Comparison of ENCODE assay signal across 8 cellular contexts in genomic region chr17:17780941-17781590, GRCh38. TPM values are rescaled to one million over a fixed set of nuclear protein-coding genes. Genes with fewer than 3 reads are reported as not detected.
A peak's percentile ranks its signal among the peaks of the same experiment; 100 is the strongest.
DNase-seq lines count a peak whose midpoint lies in the region; ATAC-seq and TF ChIP-seq lines count a peak whose summit lies in the region.

No MANE protein-coding gene starts in this region.

- no peak for TF ChIP-seq POLR2A in NB4 (IDR thresholded peaks at IDR 0.05; ENCODE audit: extremely low read depth, insufficient read length)

- peak overlapping the region; percentile 83 to 86 for H3K4me3 Mint-ChIP-seq in effector memory CD8-positive, alpha-beta T cell
- peak overlapping the region; percentile 82 for H3K4me3 Mint-ChIP-seq in neural crest cell

- no peak overlapping the region for H3K27ac ChIP-seq in DND-41 (ENCODE audit: low read length)

- H3K27me3 ChIP-seq in DND-41 (ENCODE audit: insufficient read depth, low read length, poor library complexity), result no peaks in the 10 kb centered on the region

- TF ChIP-seq CTCF in DND-41 (IDR thresholded peaks at IDR 0.05; ENCODE audit: borderline replicate concordance, extremely low read depth, low read length, poor library complexity, severe bottlenecking) (no peak), NB4 (IDR thresholded peaks at IDR 0.05; ENCODE audit: low read depth, low read length) (no peak), neural crest cell (conservative IDR thresholded peaks at IDR 0.05) (peak; percentile 50)

- no peak overlapping the region for H3K4me3 ChIP-seq in DND-41 (ENCODE audit: low read depth in 1 of 2, low read length in 2 of 2)
- no peak overlapping the region for H3K4me3 ChIP-seq in NB4 (ENCODE audit: low read depth, low read length)

- peak overlapping the region; percentile 50 for H3K4me2 ChIP-seq in DND-41 (ENCODE audit: insufficient read depth, low read length)

- peak overlapping the region in 1 of 2 donors; percentile 52 for H3K27ac Mint-ChIP-seq in effector memory CD8-positive, alpha-beta T cell
- H3K27ac Mint-ChIP-seq in neural crest cell (ENCODE audit: unreplicated experiment), result no peak overlapping the region

- H4K20me1 ChIP-seq in DND-41 (ENCODE audit: insufficient read depth, low read length), result peaks cover 91% of the 10 kb centered on the region

- H3K79me2 ChIP-seq in DND-41 (ENCODE audit: insufficient read depth, low read length), result peaks cover 81% of the 10 kb centered on the region

- H3K27me3 Mint-ChIP-seq in effector memory CD8-positive, alpha-beta T cell, result peaks cover 6 to 11% of the 10 kb centered on the region in 2 donors
- H3K27me3 Mint-ChIP-seq in neural crest cell (ENCODE audit: low read depth), result peaks cover 6% of the 10 kb centered on the region

- peaks cover 13% of the 10 kb centered on the region for H3K4me1 ChIP-seq in DND-41 (ENCODE audit: insufficient read depth, low read length)

- no peak overlapping the region for H2AFZ ChIP-seq in DND-41 (ENCODE audit: low read depth, low read length)

- H3K9me3 Mint-ChIP-seq in effector memory CD8-positive, alpha-beta T cell, result no peaks in the 10 kb centered on the region
- H3K9me3 Mint-ChIP-seq in neural crest cell, result no peaks in the 10 kb centered on the region

- no peak for ATAC-seq in DND-41 (ENCODE audit: insufficient read depth, low read depth)
- no peak for ATAC-seq in effector memory CD8-positive, alpha-beta T cell (replicated peaks)
- no peak for ATAC-seq in GM21381 (IDR thresholded peaks at IDR 0.05; ENCODE audit: unreplicated experiment)
- ATAC-seq in HG03432 (IDR thresholded peaks at IDR 0.05; ENCODE audit: unreplicated experiment), result no peak

- peaks cover 14 to 17% of the 10 kb centered on the region in 2 donors for H3K4me1 Mint-ChIP-seq in effector memory CD8-positive, alpha-beta T cell (ENCODE audit: low read depth in 2 of 2)
- H3K4me1 Mint-ChIP-seq in neural crest cell, result peaks cover 58% of the 10 kb centered on the region

- H3K36me3 Mint-ChIP-seq in effector memory CD8-positive, alpha-beta T cell (ENCODE audit: insufficient read depth), result peaks cover 9% of the 10 kb centered on the region
- no peaks in the 10 kb centered on the region for H3K36me3 Mint-ChIP-seq in neural crest cell (ENCODE audit: low read depth)

- H3K9ac ChIP-seq in DND-41 (ENCODE audit: low read depth, low read length), result no peak overlapping the region

- H3K9me3 ChIP-seq in DND-41 (ENCODE audit: insufficient read depth, low read length, severe bottlenecking), result no peaks in the 10 kb centered on the region

- DNase-seq in DND-41 (no peak), NB4 (ENCODE audit: low read depth) (peak; percentile 33), neural crest cell (ENCODE audit: low read depth, low spot score) (peak; percentile 22), SHP77 treated with DMSO at 0.1 percent for 48 hours (lab: John Stamatoyannopoulos, UW) (no peak), AG08396 (ENCODE audit: low spot score) (no peak)
- no peak for DNase-seq in effector memory CD8-positive, alpha-beta T cell

- H3K36me3 ChIP-seq in DND-41 (ENCODE audit: insufficient read depth, low read length), result peaks cover 13% of the 10 kb centered on the region

RNA-seq across cellular contexts. Expression of gene SREBF1, which starts 55.7 kb away (rescaled TPM):
- 128 and 132 TPM in 2 replicates for total RNA-seq in neural crest cell

Comparison
In these comparisons a context has a peak if more than half of its experiments do, and no peak if none do; other contexts are left out.
1. DNase-seq: peak in NB4 (single experiment) and neural crest cell (single experiment); none in DND-41 (single experiment), effector memory CD8-positive, alpha-beta T cell (0 of 3), SHP77 treated with DMSO at 0.1 percent for 48 hours (single experiment) and AG08396 (single experiment).